Comparison of ENCODE assay signal across 1 cellular context in the genomic region with DNA sequence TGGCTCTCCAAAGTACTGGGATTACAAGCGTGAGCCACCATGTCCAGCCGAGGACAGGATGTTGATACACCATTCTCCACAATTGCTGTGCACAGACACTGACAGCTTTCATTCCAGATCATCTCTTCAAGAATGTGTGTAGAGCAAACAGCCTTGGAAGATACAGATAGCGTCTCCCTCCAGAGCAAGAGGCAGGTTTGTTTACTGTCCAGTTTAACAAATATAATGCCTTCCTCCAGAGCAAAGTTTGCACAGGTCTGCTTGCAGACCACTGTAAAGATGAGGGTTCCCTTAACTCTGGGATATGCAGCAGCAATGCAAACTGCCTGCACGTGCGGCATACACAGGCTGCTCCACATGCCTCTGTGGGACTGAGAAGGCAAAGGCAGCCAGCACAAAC.
TF ChIP-seq lines count a peak whose summit lies in the region.

No MANE protein-coding gene starts in this region.

TF ChIP-seq in GM12878, 131 proteins besides CTCF, POLR2A, EP300 and RAD21:
- TF ChIP-seq MEF2B (IDR thresholded peaks at IDR 0.05; ENCODE audit: partially characterized antibody, poor library complexity, severe bottlenecking) (no peak), JUND (IDR thresholded peaks at IDR 0.05; ENCODE audit: low read depth, low read length) (no peak), NR2C2 (IDR thresholded peaks at IDR 0.05; ENCODE audit: borderline replicate concordance, control insufficient read depth, insufficient read length, low read depth) (no peak), MTA3 (IDR thresholded peaks at IDR 0.05; ENCODE audit: borderline replicate concordance, low read length) (no peak), RB1 (IDR thresholded peaks at IDR 0.05; ENCODE audit: borderline replicate concordance) (no peak), HCFC1 (IDR thresholded peaks at IDR 0.05; ENCODE audit: low read length) (no peak), FOXK2 (IDR thresholded peaks at IDR 0.05) (no peak), HDAC2 (IDR thresholded peaks at IDR 0.05) (no peak), RELA (IDR thresholded peaks at IDR 0.05; ENCODE audit: borderline replicate concordance, partially characterized antibody) (no peak), NR2C1 (IDR thresholded peaks at IDR 0.05) (no peak), ATF7 (IDR thresholded peaks at IDR 0.05; ENCODE audit: low read depth) (no peak), SREBF2 (IDR thresholded peaks at IDR 0.05; ENCODE audit: low read length) (no peak), NFXL1 (IDR thresholded peaks at IDR 0.05; ENCODE audit: borderline replicate concordance) (no peak), NBN (IDR thresholded peaks at IDR 0.05) (no peak), ZBED1 (IDR thresholded peaks at IDR 0.05; ENCODE audit: borderline replicate concordance) (no peak)
- TF ChIP-seq, protein P1, sequence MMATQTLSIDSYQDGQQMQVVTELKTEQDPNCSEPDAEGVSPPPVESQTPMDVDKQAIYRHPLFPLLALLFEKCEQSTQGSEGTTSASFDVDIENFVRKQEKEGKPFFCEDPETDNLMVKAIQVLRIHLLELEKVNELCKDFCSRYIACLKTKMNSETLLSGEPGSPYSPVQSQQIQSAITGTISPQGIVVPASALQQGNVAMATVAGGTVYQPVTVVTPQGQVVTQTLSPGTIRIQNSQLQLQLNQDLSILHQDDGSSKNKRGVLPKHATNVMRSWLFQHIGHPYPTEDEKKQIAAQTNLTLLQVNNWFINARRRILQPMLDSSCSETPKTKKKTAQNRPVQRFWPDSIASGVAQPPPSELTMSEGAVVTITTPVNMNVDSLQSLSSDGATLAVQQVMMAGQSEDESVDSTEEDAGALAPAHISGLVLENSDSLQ (IDR thresholded peaks at IDR 0.05) = no peak
- TF ChIP-seq, protein P2, sequence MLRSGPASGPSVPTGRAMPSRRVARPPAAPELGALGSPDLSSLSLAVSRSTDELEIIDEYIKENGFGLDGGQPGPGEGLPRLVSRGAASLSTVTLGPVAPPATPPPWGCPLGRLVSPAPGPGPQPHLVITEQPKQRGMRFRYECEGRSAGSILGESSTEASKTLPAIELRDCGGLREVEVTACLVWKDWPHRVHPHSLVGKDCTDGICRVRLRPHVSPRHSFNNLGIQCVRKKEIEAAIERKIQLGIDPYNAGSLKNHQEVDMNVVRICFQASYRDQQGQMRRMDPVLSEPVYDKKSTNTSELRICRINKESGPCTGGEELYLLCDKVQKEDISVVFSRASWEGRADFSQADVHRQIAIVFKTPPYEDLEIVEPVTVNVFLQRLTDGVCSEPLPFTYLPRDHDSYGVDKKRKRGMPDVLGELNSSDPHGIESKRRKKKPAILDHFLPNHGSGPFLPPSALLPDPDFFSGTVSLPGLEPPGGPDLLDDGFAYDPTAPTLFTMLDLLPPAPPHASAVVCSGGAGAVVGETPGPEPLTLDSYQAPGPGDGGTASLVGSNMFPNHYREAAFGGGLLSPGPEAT (IDR thresholded peaks at IDR 0.05; ENCODE audit: low read depth) = no peak
- TF ChIP-seq, protein P3, sequence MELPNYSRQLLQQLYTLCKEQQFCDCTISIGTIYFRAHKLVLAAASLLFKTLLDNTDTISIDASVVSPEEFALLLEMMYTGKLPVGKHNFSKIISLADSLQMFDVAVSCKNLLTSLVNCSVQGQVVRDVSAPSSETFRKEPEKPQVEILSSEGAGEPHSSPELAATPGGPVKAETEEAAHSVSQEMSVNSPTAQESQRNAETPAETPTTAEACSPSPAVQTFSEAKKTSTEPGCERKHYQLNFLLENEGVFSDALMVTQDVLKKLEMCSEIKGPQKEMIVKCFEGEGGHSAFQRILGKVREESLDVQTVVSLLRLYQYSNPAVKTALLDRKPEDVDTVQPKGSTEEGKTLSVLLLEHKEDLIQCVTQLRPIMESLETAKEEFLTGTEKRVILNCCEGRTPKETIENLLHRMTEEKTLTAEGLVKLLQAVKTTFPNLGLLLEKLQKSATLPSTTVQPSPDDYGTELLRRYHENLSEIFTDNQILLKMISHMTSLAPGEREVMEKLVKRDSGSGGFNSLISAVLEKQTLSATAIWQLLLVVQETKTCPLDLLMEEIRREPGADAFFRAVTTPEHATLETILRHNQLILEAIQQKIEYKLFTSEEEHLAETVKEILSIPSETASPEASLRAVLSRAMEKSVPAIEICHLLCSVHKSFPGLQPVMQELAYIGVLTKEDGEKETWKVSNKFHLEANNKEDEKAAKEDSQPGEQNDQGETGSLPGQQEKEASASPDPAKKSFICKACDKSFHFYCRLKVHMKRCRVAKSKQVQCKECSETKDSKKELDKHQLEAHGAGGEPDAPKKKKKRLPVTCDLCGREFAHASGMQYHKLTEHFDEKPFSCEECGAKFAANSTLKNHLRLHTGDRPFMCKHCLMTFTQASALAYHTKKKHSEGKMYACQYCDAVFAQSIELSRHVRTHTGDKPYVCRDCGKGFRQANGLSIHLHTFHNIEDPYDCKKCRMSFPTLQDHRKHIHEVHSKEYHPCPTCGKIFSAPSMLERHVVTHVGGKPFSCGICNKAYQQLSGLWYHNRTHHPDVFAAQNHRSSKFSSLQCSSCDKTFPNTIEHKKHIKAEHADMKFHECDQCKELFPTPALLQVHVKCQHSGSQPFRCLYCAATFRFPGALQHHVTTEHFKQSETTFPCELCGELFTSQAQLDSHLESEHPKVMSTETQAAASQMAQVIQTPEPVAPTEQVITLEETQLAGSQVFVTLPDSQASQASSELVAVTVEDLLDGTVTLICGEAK (IDR thresholded peaks at IDR 0.05; ENCODE audit: borderline replicate concordance) = no peak
- TF ChIP-seq, protein P4, sequence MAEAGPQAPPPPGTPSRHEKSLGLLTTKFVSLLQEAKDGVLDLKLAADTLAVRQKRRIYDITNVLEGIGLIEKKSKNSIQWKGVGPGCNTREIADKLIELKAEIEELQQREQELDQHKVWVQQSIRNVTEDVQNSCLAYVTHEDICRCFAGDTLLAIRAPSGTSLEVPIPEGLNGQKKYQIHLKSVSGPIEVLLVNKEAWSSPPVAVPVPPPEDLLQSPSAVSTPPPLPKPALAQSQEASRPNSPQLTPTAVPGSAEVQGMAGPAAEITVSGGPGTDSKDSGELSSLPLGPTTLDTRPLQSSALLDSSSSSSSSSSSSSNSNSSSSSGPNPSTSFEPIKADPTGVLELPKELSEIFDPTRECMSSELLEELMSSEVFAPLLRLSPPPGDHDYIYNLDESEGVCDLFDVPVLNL (IDR thresholded peaks at IDR 0.05; ENCODE audit: low read depth, low read length) = no peak
- TF ChIP-seq, protein P5, sequence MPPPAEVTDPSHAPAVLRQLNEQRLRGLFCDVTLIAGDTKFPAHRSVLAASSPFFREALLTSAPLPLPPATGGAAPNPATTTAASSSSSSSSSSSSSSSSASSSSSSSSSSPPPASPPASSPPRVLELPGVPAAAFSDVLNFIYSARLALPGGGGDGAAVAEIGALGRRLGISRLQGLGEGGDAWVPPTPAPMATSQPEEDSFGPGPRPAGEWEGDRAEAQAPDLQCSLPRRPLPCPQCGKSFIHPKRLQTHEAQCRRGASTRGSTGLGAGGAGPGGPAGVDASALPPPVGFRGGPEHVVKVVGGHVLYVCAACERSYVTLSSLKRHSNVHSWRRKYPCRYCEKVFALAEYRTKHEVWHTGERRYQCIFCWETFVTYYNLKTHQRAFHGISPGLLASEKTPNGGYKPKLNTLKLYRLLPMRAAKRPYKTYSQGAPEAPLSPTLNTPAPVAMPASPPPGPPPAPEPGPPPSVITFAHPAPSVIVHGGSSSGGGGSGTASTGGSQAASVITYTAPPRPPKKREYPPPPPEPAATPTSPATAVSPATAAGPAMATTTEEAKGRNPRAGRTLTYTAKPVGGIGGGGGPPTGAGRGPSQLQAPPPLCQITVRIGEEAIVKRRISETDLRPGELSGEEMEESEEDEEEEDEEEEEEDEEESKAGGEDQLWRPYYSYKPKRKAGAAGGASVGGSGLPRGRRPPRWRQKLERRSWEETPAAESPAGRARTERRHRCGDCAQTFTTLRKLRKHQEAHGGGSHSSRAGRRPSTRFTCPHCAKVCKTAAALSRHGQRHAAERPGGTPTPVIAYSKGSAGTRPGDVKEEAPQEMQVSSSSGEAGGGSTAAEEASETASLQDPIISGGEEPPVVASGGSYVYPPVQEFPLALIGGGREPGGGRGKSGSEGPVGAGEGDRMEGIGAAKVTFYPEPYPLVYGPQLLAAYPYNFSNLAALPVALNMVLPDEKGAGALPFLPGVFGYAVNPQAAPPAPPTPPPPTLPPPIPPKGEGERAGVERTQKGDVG (CRISPR knock-in tag; IDR thresholded peaks at IDR 0.05) = no peak
